Comparison of ENCODE assay signal across 9 cellular contexts in genomic region chr4:48909697-48910096, GRCh38. TPM values are rescaled to one million over a fixed set of nuclear protein-coding genes. Genes with fewer than 3 reads are reported as not detected.
A peak's percentile ranks its signal among the peaks of the same experiment; 100 is the strongest.
DNase-seq lines count a peak whose midpoint lies in the region; ATAC-seq and TF ChIP-seq lines count a peak whose summit lies in the region.
"Had no signal": no experiment of that assay in that cellular context is flagged by ENCODE, and none has a peak within 500 bp of the region (broad histone marks: within the 10 kb centered on the region; RNA-seq: fewer than 3 reads in every experiment).

No MANE protein-coding gene starts in this region.

- no peak overlapping the region for H3K27ac Mint-ChIP-seq in effector memory CD8-positive, alpha-beta T cell
- H3K27ac Mint-ChIP-seq: activated B cell treated with CpG ODN at 0.5 μM for 24 hours had no signal

- H3K9ac ChIP-seq in HUES48 (ENCODE audit: low read depth, low read length) = no peak overlapping the region

- TF ChIP-seq CTCF in transverse colon (IDR thresholded peaks at IDR 0.05) = no peak

- H3K4me3 ChIP-seq in HUES48 (ENCODE audit: low read depth, low read length) = no peak overlapping the region
- no peak overlapping the region for H3K4me3 ChIP-seq in transverse colon

- H3K36me3 Mint-ChIP-seq in activated T-cell treated with anti-CD3 and anti-CD28 coated beads, Interleukin-2, amount 50 U/mL, for 4 hours (ENCODE audit: insufficient read depth) = peaks cover under 1% of the 10 kb centered on the region
- no peaks in the 10 kb centered on the region for H3K36me3 Mint-ChIP-seq in effector memory CD8-positive, alpha-beta T cell (ENCODE audit: insufficient read depth)

- DNase-seq in 8988T (peak; percentile 63), iPS-NIHi7 (ENCODE audit: extremely low spot score) (peak; percentile 47), transverse colon (peak; percentile 22), NOMO-1 treated with DMSO at 0.1 percent for 48 hours (lab: John Stamatoyannopoulos, UW; ENCODE audit: unreplicated experiment) (no peak), SKM-1 treated with dmso at 0.1 percent for 144 hours (lab: John Stamatoyannopoulos, UW; ENCODE audit: unreplicated experiment) (no peak)
- peak; percentile 20 for DNase-seq in activated T-cell treated with anti-CD3 and anti-CD28 coated beads, Interleukin-2, amount 50 U/mL, for 4 hours
- no peak for DNase-seq in effector memory CD8-positive, alpha-beta T cell
- DNase-seq: activated B cell treated with CpG ODN at 0.5 μM for 24 hours had no signal

- H3K9me3 Mint-ChIP-seq in activated T-cell treated with anti-CD3 and anti-CD28 coated beads, Interleukin-2, amount 50 U/mL, for 4 hours = no peaks in the 10 kb centered on the region
- no peaks in the 10 kb centered on the region for H3K9me3 Mint-ChIP-seq in effector memory CD8-positive, alpha-beta T cell
- H3K9me3 Mint-ChIP-seq: activated B cell treated with CpG ODN at 0.5 μM for 24 hours had no signal

- H3K4me3 Mint-ChIP-seq in activated T-cell treated with anti-CD3 and anti-CD28 coated beads, Interleukin-2, amount 50 U/mL, for 4 hours = no peak overlapping the region
- H3K4me3 Mint-ChIP-seq in effector memory CD8-positive, alpha-beta T cell = no peak overlapping the region
- H3K4me3 Mint-ChIP-seq: activated B cell treated with CpG ODN at 0.5 μM for 24 hours had no signal

- H3K27me3 Mint-ChIP-seq in activated T-cell treated with anti-CD3 and anti-CD28 coated beads, Interleukin-2, amount 50 U/mL, for 4 hours (ENCODE audit: low read depth) = no peaks in the 10 kb centered on the region
- H3K27me3 Mint-ChIP-seq in effector memory CD8-positive, alpha-beta T cell = peaks cover 0 to 4% of the 10 kb centered on the region in 2 donors
- H3K27me3 Mint-ChIP-seq: activated B cell treated with CpG ODN at 0.5 μM for 24 hours had no signal

- H3K4me1 ChIP-seq in HUES48 (ENCODE audit: control insufficient read depth, insufficient read depth, low read length) = peaks cover 4% of the 10 kb centered on the region
- peaks cover 7 to 17% (median 12%) of the 10 kb centered on the region in 4 donors for H3K4me1 ChIP-seq in transverse colon

- peaks cover 33% of the 10 kb centered on the region for H3K4me1 Mint-ChIP-seq in activated T-cell treated with anti-CD3 and anti-CD28 coated beads, Interleukin-2, amount 50 U/mL, for 4 hours (ENCODE audit: low read depth)
- peaks cover 18 to 25% of the 10 kb centered on the region in 2 donors for H3K4me1 Mint-ChIP-seq in effector memory CD8-positive, alpha-beta T cell (ENCODE audit: low read depth in 2 of 2)

- H3K27me3 ChIP-seq in HUES48 (ENCODE audit: control insufficient read depth, insufficient read depth, low read length) (no peaks in the 10 kb centered on the region), transverse colon (no peaks in the 10 kb centered on the region)

- 88 to 100% methylated on average over 2 to 3 of the region's 3 CpGs for WGBS in transverse colon (ENCODE audit: low coverage in 1 of 2), 2 donors

- TF ChIP-seq POLR2A in transverse colon (IDR thresholded peaks at IDR 0.05) = no peak

- intact Hi-C loops in transverse colon (cut with DNase I; ENCODE audit: low total_unique reads) = no loop called here

- TF ChIP-seq EP300 in transverse colon (IDR thresholded peaks at IDR 0.05; ENCODE audit: low read depth) = no peak

- peaks cover under 1% of the 10 kb centered on the region; the same call in 1 of the 2 replicates for H3K36me3 ChIP-seq in HUES48 (ENCODE audit: control insufficient read depth, insufficient read depth, low read length)
- no peaks in the 10 kb centered on the region for H3K36me3 ChIP-seq in transverse colon

- in situ Hi-C loops in transverse colon (cut with MboI; ENCODE audit: low pct_ligation_motif_present in 1 of 4, low pct_unique_long_range_greater_than_20kb in 1 of 4, low sequenced_read_pairs in 3 of 4) = no loop called here

- peak; percentile 93 to 95 for ATAC-seq in activated T-cell treated with anti-CD3 and anti-CD28 coated beads, Interleukin-2, amount 50 U/mL, for 4 hours
- ATAC-seq in effector memory CD8-positive, alpha-beta T cell (replicated peaks) = no peak

- H3K9me3 ChIP-seq in HUES48 (ENCODE audit: control insufficient read depth, insufficient read depth, low read length) (no peaks in the 10 kb centered on the region), transverse colon (no peaks in the 10 kb centered on the region)

- H3K27ac ChIP-seq in HUES48 (ENCODE audit: low read depth, low read length) (peak overlapping the region; percentile 83), transverse colon (peak overlapping the region in 1 of 4 donors; percentile 15)

RNA-seq across cellular contexts. Expression of gene OCIAD2, which starts 3.1 kb away (rescaled TPM):
- total RNA-seq in activated T-cell treated with anti-CD3 and anti-CD28 coated beads, Interleukin-2, amount 50 U/mL, for 4 hours = 10 to 100 TPM; 54.9 to 87.6 (median 56.1) TPM
- total RNA-seq in transverse colon = 10 to 100 TPM in 3 of 4 donors, 1 to 10 TPM in 1; 4.4 to 71.7 (median 30.3) TPM

Comparison
In these comparisons a context has a peak if more than half of its experiments do, and no peak if none do; other contexts are left out.
1. DNase-seq: peak in 8988T (single experiment), activated T-cell treated with anti-CD3 and anti-CD28 coated beads, Interleukin-2, amount 50 U/mL, for 4 hours (single experiment), iPS-NIHi7 (single experiment) and transverse colon (single experiment); none in NOMO-1 treated with DMSO at 0.1 percent for 48 hours (single experiment), effector memory CD8-positive, alpha-beta T cell (0 of 3) and SKM-1 treated with dmso at 0.1 percent for 144 hours (single experiment).